ENCODE assay signal across 22 cellular contexts in genomic region chr2:133509777-133510176, GRCh38. TPM values are rescaled to one million over a fixed set of nuclear protein-coding genes. Genes with fewer than 3 reads are reported as not detected.
"Had no signal": no experiment of that assay in that cellular context is flagged by ENCODE, and none has a peak within 500 bp of the region (broad histone marks: within the 10 kb centered on the region; RNA-seq: fewer than 3 reads in every experiment).

No MANE protein-coding gene starts in this region.

- H3K27me3 Mint-ChIP-seq: dendritic cell treated with granulocyte-macrophage colony-stimulating factor and Interleukin-4, amounts not matched to agents 40 ng/mL and 50 ng/mL, for 4 days; natural killer cell treated with Interleukin-12 subunit alpha and Interleukin-12 subunit beta and Interleukin-15 and Interleukin-18, amount 100 ng/mL, for 72 hours had no signal

- H3K36me3 ChIP-seq: gastrocnemius medialis, left ventricle myocardium inferior, lower lobe of right lung, right lobe of liver, suprapubic skin, thyroid gland, upper lobe of left lung, uterus had no signal

- H3K27me3 ChIP-seq: gastrocnemius medialis, right lobe of liver, suprapubic skin, thyroid gland, upper lobe of left lung, uterus had no signal

- H3K27ac Mint-ChIP-seq: dendritic cell treated with granulocyte-macrophage colony-stimulating factor and Interleukin-4, amounts not matched to agents 40 ng/mL and 50 ng/mL, for 4 days; immature natural killer cell; memory B cell; mesothelial cell of epicardium; natural killer cell treated with Interleukin-12 subunit alpha and Interleukin-12 subunit beta and Interleukin-15 and Interleukin-18, amount 100 ng/mL, for 72 hours; stimulated activated effector memory CD8-positive, alpha-beta T cell treated with anti-CD3 and anti-CD28 coated beads, Interleukin-12 subunit alpha, Interleukin-12 subunit beta, amount 100 ng/mL, for 72 hours had no signal

- H3K36me3 Mint-ChIP-seq: immature natural killer cell; memory B cell; mesothelial cell of epicardium; natural killer cell treated with Interleukin-12 subunit alpha and Interleukin-12 subunit beta and Interleukin-15 and Interleukin-18, amount 100 ng/mL, for 72 hours; stimulated activated effector memory CD8-positive, alpha-beta T cell treated with anti-CD3 and anti-CD28 coated beads, Interleukin-12 subunit alpha, Interleukin-12 subunit beta, amount 100 ng/mL, for 72 hours had no signal

- H3K9ac ChIP-seq: parathyroid adenoma had no signal

- DNase-seq: gastrocnemius medialis; immature natural killer cell; kidney; left cardiac atrium; left ventricle myocardium inferior; lower lobe of right lung; psoas muscle; retina; right lobe of liver; stimulated activated CD4-positive, alpha-beta T cell treated with anti-CD3 and anti-CD28 coated beads, Interleukin-4, amount 100 ng/mL, for 1 hour; stimulated activated CD8-positive, alpha-beta memory T cell treated with anti-CD3 and anti-CD28 coated beads, Interleukin-4, amount 100 ng/mL, for 48 hours; stimulated activated naive CD8-positive, alpha-beta T cell treated with anti-CD3 and anti-CD28 coated beads, Interleukin-15, Interleukin-2, amounts not matched to agents 100 U/mL and 50 U/mL, for 24 hours; thyroid gland; upper lobe of left lung; uterus had no signal

- H3K9me3 Mint-ChIP-seq: dendritic cell treated with granulocyte-macrophage colony-stimulating factor and Interleukin-4, amounts not matched to agents 40 ng/mL and 50 ng/mL, for 4 days; memory B cell; mesothelial cell of epicardium; stimulated activated effector memory CD8-positive, alpha-beta T cell treated with anti-CD3 and anti-CD28 coated beads, Interleukin-12 subunit alpha, Interleukin-12 subunit beta, amount 100 ng/mL, for 72 hours had no signal

- H3K4me3 ChIP-seq: gastrocnemius medialis, left ventricle myocardium inferior, lower lobe of right lung, psoas muscle, right lobe of liver, suprapubic skin, thyroid gland, upper lobe of left lung, uterus had no signal

- H3K9me3 ChIP-seq: gastrocnemius medialis, left ventricle myocardium inferior, lower lobe of right lung, psoas muscle, right lobe of liver, suprapubic skin, thyroid gland, upper lobe of left lung, uterus had no signal

- ATAC-seq: gastrocnemius medialis; left cardiac atrium; lower lobe of right lung; natural killer cell treated with Interleukin-12 subunit alpha and Interleukin-12 subunit beta and Interleukin-15 and Interleukin-18, amount 100 ng/mL, for 72 hours; psoas muscle; right lobe of liver; stimulated activated effector memory CD8-positive, alpha-beta T cell treated with anti-CD3 and anti-CD28 coated beads, Interleukin-12 subunit alpha, Interleukin-12 subunit beta, amount 100 ng/mL, for 72 hours; stimulated activated naive CD8-positive, alpha-beta T cell treated with anti-CD3 and anti-CD28 coated beads, Interleukin-15, Interleukin-2, amounts not matched to agents 100 U/mL and 50 U/mL, for 24 hours had no signal

- H3K4me1 Mint-ChIP-seq: immature natural killer cell; memory B cell; stimulated activated effector memory CD8-positive, alpha-beta T cell treated with anti-CD3 and anti-CD28 coated beads, Interleukin-12 subunit alpha, Interleukin-12 subunit beta, amount 100 ng/mL, for 72 hours had no signal

- H3K4me1 ChIP-seq: gastrocnemius medialis, psoas muscle, uterus had no signal

- H3K27ac ChIP-seq: gastrocnemius medialis, left ventricle myocardium inferior, lower lobe of right lung, parathyroid adenoma, psoas muscle, right lobe of liver, suprapubic skin, thyroid gland, upper lobe of left lung, uterus had no signal

- H2AFZ ChIP-seq: parathyroid adenoma had no signal

- H3K4me3 Mint-ChIP-seq: dendritic cell treated with granulocyte-macrophage colony-stimulating factor and Interleukin-4, amounts not matched to agents 40 ng/mL and 50 ng/mL, for 4 days; immature natural killer cell; memory B cell; mesothelial cell of epicardium; natural killer cell treated with Interleukin-12 subunit alpha and Interleukin-12 subunit beta and Interleukin-15 and Interleukin-18, amount 100 ng/mL, for 72 hours; stimulated activated effector memory CD8-positive, alpha-beta T cell treated with anti-CD3 and anti-CD28 coated beads, Interleukin-12 subunit alpha, Interleukin-12 subunit beta, amount 100 ng/mL, for 72 hours had no signal

RNA-seq across cellular contexts. Expression of gene NCKAP5, which starts 58.5 kb away (rescaled TPM):
- total RNA-seq: natural killer cell treated with Interleukin-12 subunit alpha and Interleukin-12 subunit beta and Interleukin-15 and Interleukin-18, amount 100 ng/mL, for 72 hours had no signal
- polyA plus RNA-seq: immature natural killer cell had no signal
